In genomic region chr4:125316781-125317525, GRCh38 we compare ENCODE assay signal across 9 cellular contexts. TPM values are rescaled to one million over a fixed set of nuclear protein-coding genes. Genes with fewer than 3 reads are reported as not detected.
DNase-seq lines count a peak whose midpoint lies in the region; ATAC-seq and TF ChIP-seq lines count a peak whose summit lies in the region.
"Had no signal": no experiment of that assay in that cellular context is flagged by ENCODE, and none has a peak within 500 bp of the region (broad histone marks: within the 10 kb centered on the region; RNA-seq: fewer than 3 reads in every experiment).

No MANE protein-coding gene starts in this region.

- no peak overlapping the region for H3K9ac ChIP-seq in parathyroid adenoma

- H3K4me3 ChIP-seq in WI38 (ENCODE audit: low read depth, low read length) (peak overlapping the region; percentile 91), parathyroid adenoma (ENCODE audit: low read depth, low read length) (peak overlapping the region; percentile 84)
- H3K4me3 ChIP-seq: GM12878 had no signal

- peaks cover 39% of the 10 kb centered on the region for H3K4me1 Mint-ChIP-seq in activated T-cell treated with anti-CD3 and anti-CD28 coated beads, Interleukin-2, amount 50 U/mL, for 24 hours (ENCODE audit: low read depth)

- peaks cover 15% of the 10 kb centered on the region for H3K79me2 ChIP-seq in parathyroid adenoma

- peak overlapping the region; percentile 95 for H3K4me2 ChIP-seq in parathyroid adenoma (ENCODE audit: low read length)

- no peaks in the 10 kb centered on the region for H3K27me3 ChIP-seq in parathyroid adenoma (ENCODE audit: control insufficient read depth, insufficient read depth, low read length)

- peak overlapping the region; percentile 87 for H2AFZ ChIP-seq in parathyroid adenoma

- H3K27ac Mint-ChIP-seq in activated T-cell treated with anti-CD3 and anti-CD28 coated beads, Interleukin-2, amount 50 U/mL, for 24 hours, result no peak overlapping the region

- no peaks in the 10 kb centered on the region for H3K9me3 ChIP-seq in parathyroid adenoma (ENCODE audit: control insufficient read depth, low read length)

- H3K36me3 ChIP-seq in parathyroid adenoma (ENCODE audit: control insufficient read depth, insufficient read depth, low read length), result no peaks in the 10 kb centered on the region

- H3K4me1 ChIP-seq in parathyroid adenoma, result peaks cover 17% of the 10 kb centered on the region

- peaks cover 70% of the 10 kb centered on the region for H3K27me3 Mint-ChIP-seq in activated T-cell treated with anti-CD3 and anti-CD28 coated beads, Interleukin-2, amount 50 U/mL, for 24 hours

- peak overlapping the region; percentile 78 for H3K27ac ChIP-seq in parathyroid adenoma

- H3K4me3 Mint-ChIP-seq in activated T-cell treated with anti-CD3 and anti-CD28 coated beads, Interleukin-2, amount 50 U/mL, for 24 hours, result peak overlapping the region; percentile 80

- DNase-seq in activated T-cell treated with anti-CD3 and anti-CD28 coated beads, Interleukin-2, amount 50 U/mL, for 24 hours, result peak; percentile 26
- no peak for DNase-seq in activated T-cell treated with anti-CD3 and anti-CD28 coated beads, Interleukin-2, amount 50 U/mL, for 48 hours
- DNase-seq in left ventricle myocardium superior, result peak; percentile 56

- TF ChIP-seq CTCF in WI38 (IDR thresholded peaks at IDR 0.05; ENCODE audit: low read depth, low read length) (peak; percentile 21; the same call in 1 of the 2 replicates), parathyroid adenoma (IDR thresholded peaks at IDR 0.05) (no peak)

- intact Hi-C loops in left ventricle myocardium superior (cut with micrococcal nuclease), result loop anchor here (10.0 kb wide), 1 partner anchor 118 kb away; no protein-coding TSS in a partner anchor

- no peaks in the 10 kb centered on the region for H3K9me3 Mint-ChIP-seq in activated T-cell treated with anti-CD3 and anti-CD28 coated beads, Interleukin-2, amount 50 U/mL, for 24 hours

- ATAC-seq in left ventricle myocardium superior (peak; percentile 1), GM21786 (IDR thresholded peaks at IDR 0.05; ENCODE audit: unreplicated experiment) (no peak), HG03457 (IDR thresholded peaks at IDR 0.05; ENCODE audit: unreplicated experiment) (no peak), GM18511 (IDR thresholded peaks at IDR 0.05; ENCODE audit: unreplicated experiment) (no peak)

- no peaks in the 10 kb centered on the region for H3K36me3 Mint-ChIP-seq in activated T-cell treated with anti-CD3 and anti-CD28 coated beads, Interleukin-2, amount 50 U/mL, for 24 hours (ENCODE audit: low read depth)

RNA-seq across cellular contexts. Expression of gene FAT4, which starts 2.2 kb away (rescaled TPM):
- total RNA-seq in left ventricle myocardium superior, result 6.1 TPM

Comparison
In these comparisons a context has a peak if more than half of its experiments do, and no peak if none do; other contexts are left out.
1. DNase-seq: peak in activated T-cell treated with anti-CD3 and anti-CD28 coated beads, Interleukin-2, amount 50 U/mL, for 24 hours (single experiment) and left ventricle myocardium superior (single experiment); none in activated T-cell treated with anti-CD3 and anti-CD28 coated beads, Interleukin-2, amount 50 U/mL, for 48 hours (0 of 2).